34 cellular contexts compared by ENCODE assay signal in genomic region chr18:28288784-28289183, GRCh38.
"Had no signal": no experiment of that assay in that cellular context is flagged by ENCODE, and none has a peak within 500 bp of the region (broad histone marks: within the 10 kb centered on the region; RNA-seq: fewer than 3 reads in every experiment).

No MANE protein-coding gene starts in this region.

- H3K27me3 ChIP-seq: adrenal gland, ascending aorta, body of pancreas, brain microvascular endothelial cell, breast epithelium, cardiac muscle cell had no signal

- H3K36me3 ChIP-seq: adrenal gland, ascending aorta, brain microvascular endothelial cell, breast epithelium, cardiac muscle cell had no signal

- H3K4me1 ChIP-seq: adrenal gland, ascending aorta, body of pancreas, breast epithelium had no signal

- H3K27ac ChIP-seq: adrenal gland, ascending aorta, body of pancreas, brain microvascular endothelial cell, breast epithelium, cardiac muscle cell had no signal

- FAIRE-seq: astrocyte, bronchial epithelial cell had no signal

- ATAC-seq: activated naive CD4-positive, alpha-beta T cell treated with anti-CD3 and anti-CD28 coated beads, Interleukin-2, amount 50 U/mL, for 72 hours; activated naive CD8-positive, alpha-beta T cell treated with anti-CD3 and anti-CD28 coated beads, Interleukin-2, amount 50 U/mL, for 24 hours; activated T-cell treated with anti-CD3 and anti-CD28 coated beads, Interleukin-2, amount 50 U/mL, for 4 hours; activated T-cell treated with anti-CD3 and anti-CD28 coated beads, Interleukin-2, amount 50 U/mL, for 72 hours; activated T-helper 17 cell treated with anti-CD3 and anti-CD28 coated beads, Interleukin-2, amount 50 U/mL, for 72 hours; body of pancreas had no signal

- H3K9me3 ChIP-seq: adrenal gland, ascending aorta, body of pancreas, breast epithelium had no signal

- H3K4me3 ChIP-seq: adrenal gland, ascending aorta, body of pancreas, breast epithelium, cardiac muscle cell had no signal

- DNase-seq: activated effector memory CD4-positive, alpha-beta T cell treated with anti-CD3 and anti-CD28 coated beads, Interleukin-2, amount 50 U/mL, for 16 hours; activated effector memory CD4-positive, alpha-beta T cell treated with Interleukin-2 at 50 U/mL for 16 hours; activated gamma-delta T cell; activated gamma-delta T cell treated with Interleukin-2 at 50 U/mL for 16 hours; activated naive CD4-positive, alpha-beta T cell; activated naive CD4-positive, alpha-beta T cell treated with anti-CD3 and anti-CD28 coated beads for 36 hours; activated naive CD4-positive, alpha-beta T cell treated with anti-CD3 and anti-CD28 coated beads, Interleukin-2, amount 10 ng/mL, durations not matched to agents 7 days and 5 days; activated naive CD4-positive, alpha-beta T cell treated with anti-CD3 and anti-CD28 coated beads, Interleukin-2, amount 50 U/mL, for 16 hours; activated naive CD4-positive, alpha-beta T cell treated with Interleukin-2 at 50 U/mL for 16 hours; activated naive CD8-positive, alpha-beta T cell treated with anti-CD3 and anti-CD28 coated beads for 36 hours; activated naive CD8-positive, alpha-beta T cell treated with anti-CD3 and anti-CD28 coated beads, Interleukin-2, amount 10 ng/mL, durations not matched to agents 7 days and 5 days; activated naive CD8-positive, alpha-beta T cell treated with anti-CD3 and anti-CD28 coated beads, Interleukin-2, amount 50 U/mL, for 24 hours; activated T-cell treated with anti-CD3 and anti-CD28 coated beads, Interleukin-2, amount 50 U/mL, for 1 hour; activated T-cell treated with anti-CD3 and anti-CD28 coated beads, Interleukin-2, amount 50 U/mL, for 24 hours; activated T-cell treated with anti-CD3 and anti-CD28 coated beads, Interleukin-2, amount 50 U/mL, for 4 hours; activated T-cell treated with anti-CD3 and anti-CD28 coated beads, Interleukin-2, amount 50 U/mL, for 48 hours; activated T-cell treated with anti-CD3 and anti-CD28 coated beads, Interleukin-2, amount 50 U/mL, for 72 hours; adrenal gland; amniotic stem cell; amygdala; anterior cingulate cortex; aorta; body of pancreas; brain microvascular endothelial cell; caudate nucleus; central memory CD4-positive, alpha-beta T cell; cerebellar nuclear complex had no signal
